8 cellular contexts compared by ENCODE assay signal in genomic region chr18:48947583-48947982, GRCh38. TPM values are rescaled to one million over a fixed set of nuclear protein-coding genes. Genes with fewer than 3 reads are reported as not detected.
A peak's percentile ranks its signal among the peaks of the same experiment; 100 is the strongest.
DNase-seq lines count a peak whose midpoint lies in the region; ATAC-seq, FAIRE-seq and TF ChIP-seq lines count a peak whose summit lies in the region.

No MANE protein-coding gene starts in this region.

- H3K4me1 ChIP-seq in small intestine (ENCODE audit: control insufficient read depth in 2 of 2, insufficient read depth in 1 of 2, low read depth in 1 of 2, low read length in 1 of 2): peaks cover 15 to 34% of the 10 kb centered on the region in 2 donors

- WGBS in small intestine, 3 donors: 2 to 28% (median 20%) methylated on average over 3 of the region's 3 CpGs

- H3K27me3 Mint-ChIP-seq in activated CD8-positive, alpha-beta T cell treated with anti-CD3 and anti-CD28 coated beads for 36 hours: no peaks in the 10 kb centered on the region

- H3K27ac Mint-ChIP-seq in activated CD8-positive, alpha-beta T cell treated with anti-CD3 and anti-CD28 coated beads for 36 hours: peak overlapping the region; percentile 23

- H3K4me1 Mint-ChIP-seq in activated CD8-positive, alpha-beta T cell treated with anti-CD3 and anti-CD28 coated beads for 36 hours (ENCODE audit: low read depth): peaks cover 55% of the 10 kb centered on the region

- no peaks in the 10 kb centered on the region for H3K9me3 ChIP-seq in small intestine (ENCODE audit: control insufficient read depth, low read depth)

- H3K4me3 Mint-ChIP-seq in activated CD8-positive, alpha-beta T cell treated with anti-CD3 and anti-CD28 coated beads for 36 hours: peak overlapping the region; percentile 99

- H3K36me3 Mint-ChIP-seq in activated CD8-positive, alpha-beta T cell treated with anti-CD3 and anti-CD28 coated beads for 36 hours (ENCODE audit: low read depth): peaks cover 59% of the 10 kb centered on the region

- H3K27ac ChIP-seq in small intestine (ENCODE audit: low read depth in 1 of 2, low read length in 1 of 2): peak overlapping the region; percentile 42 to 95

- intact Hi-C loops in activated CD8-positive, alpha-beta T cell treated with anti-CD3 and anti-CD28 coated beads for 36 hours (cut with micrococcal nuclease): loop anchor here (5.0 to 10.0 kb wide), 3 partner anchors 113 to 227 kb away; no protein-coding TSS in a partner anchor

- POLR2A ChIA-PET in activated CD8-positive, alpha-beta T cell treated with anti-CD3 and anti-CD28 coated beads for 36 hours (lab: Charles Lee): no interaction called here

- H3K36me3 ChIP-seq in small intestine (ENCODE audit: control insufficient read depth in 2 of 2, insufficient read depth in 2 of 2, low read length in 2 of 2): peaks cover 0 to 3% of the 10 kb centered on the region in 2 donors

- DNase-seq in NCI-H2029 (lab: John Stamatoyannopoulos, UW) (peak; percentile 28), NCI-H2029 treated with DMSO at 0.1 percent for 48 hours (lab: John Stamatoyannopoulos, UW) (no peak), small intestine (no peak), NCI-H446 treated with DMSO at 0.1 percent for 48 hours (lab: John Stamatoyannopoulos, UW) (no peak), SK-N-DZ (ENCODE audit: low spot score) (no peak)
- DNase-seq in activated CD8-positive, alpha-beta T cell treated with anti-CD3 and anti-CD28 coated beads for 36 hours: no peak

- no peak for TF ChIP-seq CTCF in activated CD8-positive, alpha-beta T cell treated with anti-CD3 and anti-CD28 coated beads for 36 hours (IDR thresholded peaks at IDR 0.05)

- peak overlapping the region; percentile 94 for H3K4me3 ChIP-seq in iPS-11a (ENCODE audit: low read depth, low read length)
- peak overlapping the region in 1 of 2 donors; percentile 91 for H3K4me3 ChIP-seq in small intestine (ENCODE audit: low read depth in 1 of 2, low read length in 2 of 2)

- CTCF ChIA-PET in activated CD8-positive, alpha-beta T cell treated with anti-CD3 and anti-CD28 coated beads for 36 hours (lab: Charles Lee): interaction anchor here (0.7 to 1.7 kb wide), 5 partner anchors 10 to 42 kb away, joined by 3 to 4 read pairs (median 3); no protein-coding TSS in a partner anchor

- FAIRE-seq in small intestine (lab: Jason Lieb, UNC): no peak

- no peak for ATAC-seq in activated CD8-positive, alpha-beta T cell treated with anti-CD3 and anti-CD28 coated beads for 36 hours
- ATAC-seq in HG03159 (IDR thresholded peaks at IDR 0.05; ENCODE audit: unreplicated experiment): no peak

- H3K27me3 ChIP-seq in small intestine (ENCODE audit: control insufficient read depth in 2 of 2, insufficient read depth in 2 of 2, low read length in 2 of 2): no peaks in the 10 kb centered on the region

- H3K9me3 Mint-ChIP-seq in activated CD8-positive, alpha-beta T cell treated with anti-CD3 and anti-CD28 coated beads for 36 hours: no peaks in the 10 kb centered on the region

RNA-seq across cellular contexts. Expression of gene SMAD7, which starts 3.2 kb away (rescaled TPM):
- total RNA-seq in activated CD8-positive, alpha-beta T cell treated with anti-CD3 and anti-CD28 coated beads for 36 hours: 10 to 100 TPM; 17.4 to 18.1 TPM
- 10 to 100 TPM; 17.2 to 24.0 (median 18.3) TPM for polyA plus RNA-seq in small intestine
- 9.8 and 14.5 TPM in 2 replicates for polyA plus RNA-seq in SK-N-DZ (2014; cell fraction: cytosol; rRNA removed)
- 6.3 and 6.9 TPM in 2 replicates for polyA plus RNA-seq in SK-N-DZ (2014; cell fraction: nucleus; rRNA removed)
